ENCODE assay signal across 9 cellular contexts in the genomic region with DNA sequence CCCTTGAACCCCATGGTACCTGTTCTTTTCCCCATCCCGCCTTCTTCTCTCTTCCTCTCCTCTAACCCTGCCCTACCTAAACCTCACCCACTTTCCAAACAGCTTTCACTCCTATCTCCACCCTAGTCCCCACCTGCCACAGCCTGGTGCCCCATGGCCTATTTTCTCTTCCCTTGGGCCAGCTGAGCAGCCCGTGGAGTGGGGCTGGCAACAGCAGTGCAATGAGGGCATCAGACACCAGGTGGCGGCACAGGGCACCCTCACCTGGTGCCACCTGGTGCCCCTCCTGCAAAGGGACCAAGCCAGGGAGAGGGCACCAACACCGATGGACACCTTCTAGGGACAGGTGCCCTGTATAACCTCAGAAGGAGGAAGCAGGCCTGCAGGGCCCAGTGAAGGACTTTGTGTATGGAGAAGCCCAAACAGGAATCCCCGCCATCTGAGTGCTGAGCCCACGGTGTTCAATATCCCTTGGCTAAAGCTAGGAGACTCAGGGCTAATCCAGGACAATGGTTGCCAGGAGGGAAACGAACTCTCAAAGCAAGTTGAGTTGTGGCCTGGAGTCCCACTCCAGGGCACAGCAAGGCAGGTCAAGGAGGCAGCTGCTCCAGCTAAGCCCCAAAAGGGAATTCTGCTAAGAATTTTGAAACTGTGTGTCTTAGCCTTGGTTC. TPM values are rescaled to one million over a fixed set of nuclear protein-coding genes. Genes with fewer than 3 reads are reported as not detected.
A peak's percentile ranks its signal among the peaks of the same experiment; 100 is the strongest.
DNase-seq lines count a peak whose midpoint lies in the region; ATAC-seq and TF ChIP-seq lines count a peak whose summit lies in the region.
"Had no signal": no experiment of that assay in that cellular context is flagged by ENCODE, and none has a peak within 500 bp of the region (broad histone marks: within the 10 kb centered on the region; RNA-seq: fewer than 3 reads in every experiment).

No MANE protein-coding gene starts in this region.

- TF ChIP-seq CTCF in colonic mucosa (IDR thresholded peaks at IDR 0.05) (peak; percentile 87), tibial nerve (IDR thresholded peaks at IDR 0.05) (peak; percentile 34 to 67 (median 58))

- no peaks in the 10 kb centered on the region for H3K4me1 Mint-ChIP-seq in activated CD4-positive, alpha-beta T cell treated with anti-CD3 and anti-CD28 coated beads for 36 hours
- H3K4me1 Mint-ChIP-seq in natural killer cell treated with Interleukin-12 subunit alpha and Interleukin-12 subunit beta and Interleukin-15 and Interleukin-18, amount 100 ng/mL, for 72 hours (ENCODE audit: low read depth in 2 of 2) = peaks cover 0 to 14% of the 10 kb centered on the region in 2 donors

- H3K36me3 ChIP-seq in colonic mucosa (no peaks in the 10 kb centered on the region), tibial nerve (no peaks in the 10 kb centered on the region)

- POLR2A ChIA-PET in activated CD4-positive, alpha-beta T cell treated with anti-CD3 and anti-CD28 coated beads for 36 hours (lab: Charles Lee) = no interaction called here

- TF ChIP-seq POLR2A in tibial nerve (IDR thresholded peaks at IDR 0.05) = no peak

- H3K36me3 Mint-ChIP-seq in activated CD4-positive, alpha-beta T cell treated with anti-CD3 and anti-CD28 coated beads for 36 hours (ENCODE audit: low read depth) = no peaks in the 10 kb centered on the region
- H3K36me3 Mint-ChIP-seq in natural killer cell treated with Interleukin-12 subunit alpha and Interleukin-12 subunit beta and Interleukin-15 and Interleukin-18, amount 100 ng/mL, for 72 hours = no peaks in the 10 kb centered on the region

- no peak overlapping the region for H3K4me3 ChIP-seq in colonic mucosa
- H3K4me3 ChIP-seq in tibial nerve = no peak overlapping the region
- H3K4me3 ChIP-seq: skin epidermis had no signal

- ATAC-seq in activated CD4-positive, alpha-beta T cell treated with anti-CD3 and anti-CD28 coated beads for 36 hours = peak; percentile 77
- peak in 1 of 2 donors; percentile 19 for ATAC-seq in natural killer cell treated with Interleukin-12 subunit alpha and Interleukin-12 subunit beta and Interleukin-15 and Interleukin-18, amount 100 ng/mL, for 72 hours
- no peak for ATAC-seq in sciatic nerve
- ATAC-seq in HG03432 (IDR thresholded peaks at IDR 0.05; ENCODE audit: unreplicated experiment) = no peak

- H3K27ac ChIP-seq in colonic mucosa (peak overlapping the region; percentile 32), tibial nerve (no peak overlapping the region)
- H3K27ac ChIP-seq: skin epidermis had no signal

- DNase-seq in EL (peak; percentile 24), NAMALWA (ENCODE audit: low spot score) (peak; percentile 55), colonic mucosa (peak; percentile 94), tibial nerve (ENCODE audit: low spot score in 2 of 2) (peak in 1 of 2 donors; percentile 27), sciatic nerve (ENCODE audit: low spot score) (no peak)
- peak; percentile 80 for DNase-seq in activated CD4-positive, alpha-beta T cell treated with anti-CD3 and anti-CD28 coated beads for 36 hours
- DNase-seq in natural killer cell treated with Interleukin-12 subunit alpha and Interleukin-12 subunit beta and Interleukin-15 and Interleukin-18, amount 100 ng/mL, for 72 hours (ENCODE audit: low spot score) = peak; percentile 55

- CTCF ChIA-PET in activated CD4-positive, alpha-beta T cell treated with anti-CD3 and anti-CD28 coated beads for 36 hours (lab: Charles Lee) = interaction anchor here (0.6 to 3.0 kb wide), 20 partner anchors 8 to 281 kb away, joined by 3 to 14 read pairs (median 4); a partner anchor contains a TSS

- peaks cover 19% of the 10 kb centered on the region for H3K4me1 ChIP-seq in colonic mucosa
- H3K4me1 ChIP-seq in tibial nerve = peaks cover 0 to 29% (median 9%) of the 10 kb centered on the region in 4 donors

- 69 to 72% methylated on average over 7 of the region's 7 CpGs for WGBS in tibial nerve, 2 donors

- no peak overlapping the region for H3K27ac Mint-ChIP-seq in activated CD4-positive, alpha-beta T cell treated with anti-CD3 and anti-CD28 coated beads for 36 hours
- no peak overlapping the region for H3K27ac Mint-ChIP-seq in natural killer cell treated with Interleukin-12 subunit alpha and Interleukin-12 subunit beta and Interleukin-15 and Interleukin-18, amount 100 ng/mL, for 72 hours

- peaks cover 43% of the 10 kb centered on the region for H3K27me3 Mint-ChIP-seq in activated CD4-positive, alpha-beta T cell treated with anti-CD3 and anti-CD28 coated beads for 36 hours
- H3K27me3 Mint-ChIP-seq in natural killer cell treated with Interleukin-12 subunit alpha and Interleukin-12 subunit beta and Interleukin-15 and Interleukin-18, amount 100 ng/mL, for 72 hours = peaks cover 37 to 38% of the 10 kb centered on the region in 2 donors

- no peak for TF ChIP-seq EP300 in tibial nerve (IDR thresholded peaks at IDR 0.05)

- peak overlapping the region in 1 of 2 donors; percentile 75 for H3K9ac ChIP-seq in colonic mucosa (ENCODE audit: low read depth in 2 of 2, low read length in 2 of 2)

- H3K9me3 ChIP-seq in colonic mucosa (no peaks in the 10 kb centered on the region), tibial nerve (no peaks in the 10 kb centered on the region)

- H3K4me3 Mint-ChIP-seq in activated CD4-positive, alpha-beta T cell treated with anti-CD3 and anti-CD28 coated beads for 36 hours = no peak overlapping the region
- no peak overlapping the region for H3K4me3 Mint-ChIP-seq in natural killer cell treated with Interleukin-12 subunit alpha and Interleukin-12 subunit beta and Interleukin-15 and Interleukin-18, amount 100 ng/mL, for 72 hours

- H3K9me3 Mint-ChIP-seq in activated CD4-positive, alpha-beta T cell treated with anti-CD3 and anti-CD28 coated beads for 36 hours (ENCODE audit: low read depth) = no peaks in the 10 kb centered on the region
- no peaks in the 10 kb centered on the region for H3K9me3 Mint-ChIP-seq in natural killer cell treated with Interleukin-12 subunit alpha and Interleukin-12 subunit beta and Interleukin-15 and Interleukin-18, amount 100 ng/mL, for 72 hours

- H3K27me3 ChIP-seq in colonic mucosa = no peaks in the 10 kb centered on the region
- H3K27me3 ChIP-seq in tibial nerve = peaks cover 0 to 76% of the 10 kb centered on the region in 2 donors

- intact Hi-C loops in activated CD4-positive, alpha-beta T cell treated with anti-CD3 and anti-CD28 coated beads for 36 hours (cut with DNase I, micrococcal nuclease) = loop anchor here (1.0 to 2.0 kb wide), 3 partner anchors 64 to 212 kb away; no protein-coding TSS in a partner anchor
- intact Hi-C loops in colonic mucosa (cut with DNase I) = loop anchor here (5.0 kb wide), 2 partner anchors 52 to 67 kb away; no protein-coding TSS in a partner anchor
- intact Hi-C loops in sciatic nerve (cut with DNase I) = no loop called here

RNA-seq across cellular contexts. Expression of a gene that starts 4.0 kb away (rescaled TPM):
- not detected for total RNA-seq in activated CD4-positive, alpha-beta T cell treated with anti-CD3 and anti-CD28 coated beads for 36 hours
- total RNA-seq in colonic mucosa = 100 to 1,000 TPM; 187 to 226 TPM
- total RNA-seq in natural killer cell treated with Interleukin-12 subunit alpha and Interleukin-12 subunit beta and Interleukin-15 and Interleukin-18, amount 100 ng/mL, for 72 hours = not detected
- 10 to 100 TPM in 1 of 4 donors, 1 to 10 TPM in 3; 1.5 to 19.2 (median 7.3) TPM for total RNA-seq in tibial nerve
- total RNA-seq in sciatic nerve = 5.4 TPM

Comparison
In these comparisons a context has a peak if more than half of its experiments do, and no peak if none do; other contexts are left out.
1. RNA of a gene that starts 4.0 kb away (total RNA-seq): 187 to 226 TPM in colonic mucosa; 1.5 to 19.2 TPM in tibial nerve, 5.4 TPM in sciatic nerve (single experiment), not detected in activated CD4-positive, alpha-beta T cell treated with anti-CD3 and anti-CD28 coated beads for 36 hours and not detected in natural killer cell treated with Interleukin-12 subunit alpha and Interleukin-12 subunit beta and Interleukin-15 and Interleukin-18, amount 100 ng/mL, for 72 hours; every median in the first group is over 4 times any median in the second.